ENCODE assay signal across 1 cellular context in genomic region chr20:59469266-59470252, GRCh38.
TF ChIP-seq lines count a peak whose summit lies in the region.

No MANE protein-coding gene starts in this region.

TF ChIP-seq in WTC11, 78 proteins besides CTCF, POLR2A, EP300 and RAD21:
- TF ChIP-seq SMAD4 (CRISPR knock-in tag; IDR thresholded peaks at IDR 0.05) (no peak), ZBTB21 (CRISPR knock-in tag; IDR thresholded peaks at IDR 0.05; ENCODE audit: borderline replicate concordance) (no peak), ELF4 (CRISPR knock-in tag; IDR thresholded peaks at IDR 0.05; ENCODE audit: low read depth) (no peak), IRF2 (CRISPR knock-in tag; IDR thresholded peaks at IDR 0.05; ENCODE audit: borderline replicate concordance, low read depth) (no peak)
TF ChIP-seq in WTC11: peak in this region for 0.
